ENCODE assay signal across 1 cellular context in the genomic region with DNA sequence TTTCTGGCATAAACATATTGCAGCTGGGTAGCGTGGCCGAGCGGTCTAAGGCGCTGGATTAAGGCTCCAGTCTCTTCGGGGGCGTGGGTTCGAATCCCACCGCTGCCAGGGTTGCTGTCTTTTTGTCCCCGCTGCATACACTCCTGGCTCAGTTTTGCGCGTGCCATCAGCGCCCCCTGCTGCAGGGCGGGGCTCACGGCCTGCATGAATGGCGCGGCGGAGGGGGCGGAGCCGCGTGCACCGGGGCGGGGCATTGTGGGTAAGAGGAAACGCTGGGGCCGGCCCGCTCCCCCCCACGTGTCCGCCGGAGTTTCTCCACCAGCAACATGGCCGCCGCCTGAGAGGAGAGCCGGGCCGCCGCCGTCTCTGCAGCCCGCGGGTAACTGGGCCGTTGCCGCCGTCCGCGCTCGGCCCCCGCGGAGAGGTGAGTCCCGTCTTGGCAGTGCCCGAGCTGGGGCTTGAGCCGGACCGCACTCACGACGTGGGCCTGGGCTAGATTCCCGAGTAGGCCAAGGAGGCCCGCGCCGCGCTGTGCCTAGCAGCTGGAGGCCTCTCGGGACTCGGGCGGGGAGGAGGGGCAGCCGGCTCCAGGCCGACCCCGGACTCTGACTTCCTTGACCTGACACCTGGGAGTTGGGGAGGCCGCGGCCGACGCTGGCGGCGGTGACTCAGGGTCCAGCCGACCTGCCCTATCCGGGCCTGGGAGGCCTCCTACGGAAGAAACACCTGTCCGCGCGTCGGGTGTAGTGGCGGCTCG.
A peak's percentile ranks its signal among the peaks of the same experiment; 100 is the strongest.
TF ChIP-seq lines count a peak whose summit lies in the region.

A gene with protein sequence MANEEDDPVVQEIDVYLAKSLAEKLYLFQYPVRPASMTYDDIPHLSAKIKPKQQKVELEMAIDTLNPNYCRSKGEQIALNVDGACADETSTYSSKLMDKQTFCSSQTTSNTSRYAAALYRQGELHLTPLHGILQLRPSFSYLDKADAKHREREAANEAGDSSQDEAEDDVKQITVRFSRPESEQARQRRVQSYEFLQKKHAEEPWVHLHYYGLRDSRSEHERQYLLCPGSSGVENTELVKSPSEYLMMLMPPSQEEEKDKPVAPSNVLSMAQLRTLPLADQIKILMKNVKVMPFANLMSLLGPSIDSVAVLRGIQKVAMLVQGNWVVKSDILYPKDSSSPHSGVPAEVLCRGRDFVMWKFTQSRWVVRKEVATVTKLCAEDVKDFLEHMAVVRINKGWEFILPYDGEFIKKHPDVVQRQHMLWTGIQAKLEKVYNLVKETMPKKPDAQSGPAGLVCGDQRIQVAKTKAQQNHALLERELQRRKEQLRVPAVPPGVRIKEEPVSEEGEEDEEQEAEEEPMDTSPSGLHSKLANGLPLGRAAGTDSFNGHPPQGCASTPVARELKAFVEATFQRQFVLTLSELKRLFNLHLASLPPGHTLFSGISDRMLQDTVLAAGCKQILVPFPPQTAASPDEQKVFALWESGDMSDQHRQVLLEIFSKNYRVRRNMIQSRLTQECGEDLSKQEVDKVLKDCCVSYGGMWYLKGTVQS (plus strand): TSS at position 296 of the 757 bp plus-strand sequence. CDS start 5,560 bp downstream, outside the sequence.

TF ChIP-seq in K562, 482 proteins besides CTCF, POLR2A, EP300 and RAD21 (continued from another document and continues in another):
- TF ChIP-seq, protein P1, sequence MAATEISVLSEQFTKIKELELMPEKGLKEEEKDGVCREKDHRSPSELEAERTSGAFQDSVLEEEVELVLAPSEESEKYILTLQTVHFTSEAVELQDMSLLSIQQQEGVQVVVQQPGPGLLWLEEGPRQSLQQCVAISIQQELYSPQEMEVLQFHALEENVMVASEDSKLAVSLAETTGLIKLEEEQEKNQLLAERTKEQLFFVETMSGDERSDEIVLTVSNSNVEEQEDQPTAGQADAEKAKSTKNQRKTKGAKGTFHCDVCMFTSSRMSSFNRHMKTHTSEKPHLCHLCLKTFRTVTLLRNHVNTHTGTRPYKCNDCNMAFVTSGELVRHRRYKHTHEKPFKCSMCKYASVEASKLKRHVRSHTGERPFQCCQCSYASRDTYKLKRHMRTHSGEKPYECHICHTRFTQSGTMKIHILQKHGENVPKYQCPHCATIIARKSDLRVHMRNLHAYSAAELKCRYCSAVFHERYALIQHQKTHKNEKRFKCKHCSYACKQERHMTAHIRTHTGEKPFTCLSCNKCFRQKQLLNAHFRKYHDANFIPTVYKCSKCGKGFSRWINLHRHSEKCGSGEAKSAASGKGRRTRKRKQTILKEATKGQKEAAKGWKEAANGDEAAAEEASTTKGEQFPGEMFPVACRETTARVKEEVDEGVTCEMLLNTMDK (IDR thresholded peaks at IDR 0.05; ENCODE audit: borderline replicate concordance, insufficient read depth, low read depth, low read length, poor library complexity, severe bottlenecking), result peak; percentile 85
- TF ChIP-seq JUN (IDR thresholded peaks at IDR 0.05; ENCODE audit: borderline replicate concordance, low read depth, low read length), result peak; percentile 73; the same call in 1 of the 2 replicates
- TF ChIP-seq JUN (CRISPR knock-in tag; IDR thresholded peaks at IDR 0.05; ENCODE audit: borderline replicate concordance), result 0 out of 2 replicates have a peak, but pooled peaks have one; percentile 78
- peak; percentile 80; the same call in 1 of the 2 replicates for TF ChIP-seq SREBF1 (IDR thresholded peaks at IDR 0.05; ENCODE audit: borderline replicate concordance, low read depth, low read length)
- no peak for TF ChIP-seq SRSF3 (IDR thresholded peaks at IDR 0.05; ENCODE audit: insufficient read depth, low read length)
- TF ChIP-seq ZNF324 (CRISPR knock-in tag; IDR thresholded peaks at IDR 0.05), result no peak
- TF ChIP-seq DMBX1 (CRISPR knock-in tag; IDR thresholded peaks at IDR 0.05; ENCODE audit: borderline replicate concordance), result no peak
- TF ChIP-seq, protein P2, sequence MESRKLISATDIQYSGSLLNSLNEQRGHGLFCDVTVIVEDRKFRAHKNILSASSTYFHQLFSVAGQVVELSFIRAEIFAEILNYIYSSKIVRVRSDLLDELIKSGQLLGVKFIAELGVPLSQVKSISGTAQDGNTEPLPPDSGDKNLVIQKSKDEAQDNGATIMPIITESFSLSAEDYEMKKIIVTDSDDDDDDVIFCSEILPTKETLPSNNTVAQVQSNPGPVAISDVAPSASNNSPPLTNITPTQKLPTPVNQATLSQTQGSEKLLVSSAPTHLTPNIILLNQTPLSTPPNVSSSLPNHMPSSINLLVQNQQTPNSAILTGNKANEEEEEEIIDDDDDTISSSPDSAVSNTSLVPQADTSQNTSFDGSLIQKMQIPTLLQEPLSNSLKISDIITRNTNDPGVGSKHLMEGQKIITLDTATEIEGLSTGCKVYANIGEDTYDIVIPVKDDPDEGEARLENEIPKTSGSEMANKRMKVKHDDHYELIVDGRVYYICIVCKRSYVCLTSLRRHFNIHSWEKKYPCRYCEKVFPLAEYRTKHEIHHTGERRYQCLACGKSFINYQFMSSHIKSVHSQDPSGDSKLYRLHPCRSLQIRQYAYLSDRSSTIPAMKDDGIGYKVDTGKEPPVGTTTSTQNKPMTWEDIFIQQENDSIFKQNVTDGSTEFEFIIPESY (CRISPR knock-in tag; IDR thresholded peaks at IDR 0.05), result peak; percentile 75
- no peak for TF ChIP-seq CAMTA2 (CRISPR knock-in tag; conservative IDR thresholded peaks at IDR 0.05)
- TF ChIP-seq HMG20B (CRISPR knock-in tag; IDR thresholded peaks at IDR 0.05), result no peak
- TF ChIP-seq, protein P3, sequence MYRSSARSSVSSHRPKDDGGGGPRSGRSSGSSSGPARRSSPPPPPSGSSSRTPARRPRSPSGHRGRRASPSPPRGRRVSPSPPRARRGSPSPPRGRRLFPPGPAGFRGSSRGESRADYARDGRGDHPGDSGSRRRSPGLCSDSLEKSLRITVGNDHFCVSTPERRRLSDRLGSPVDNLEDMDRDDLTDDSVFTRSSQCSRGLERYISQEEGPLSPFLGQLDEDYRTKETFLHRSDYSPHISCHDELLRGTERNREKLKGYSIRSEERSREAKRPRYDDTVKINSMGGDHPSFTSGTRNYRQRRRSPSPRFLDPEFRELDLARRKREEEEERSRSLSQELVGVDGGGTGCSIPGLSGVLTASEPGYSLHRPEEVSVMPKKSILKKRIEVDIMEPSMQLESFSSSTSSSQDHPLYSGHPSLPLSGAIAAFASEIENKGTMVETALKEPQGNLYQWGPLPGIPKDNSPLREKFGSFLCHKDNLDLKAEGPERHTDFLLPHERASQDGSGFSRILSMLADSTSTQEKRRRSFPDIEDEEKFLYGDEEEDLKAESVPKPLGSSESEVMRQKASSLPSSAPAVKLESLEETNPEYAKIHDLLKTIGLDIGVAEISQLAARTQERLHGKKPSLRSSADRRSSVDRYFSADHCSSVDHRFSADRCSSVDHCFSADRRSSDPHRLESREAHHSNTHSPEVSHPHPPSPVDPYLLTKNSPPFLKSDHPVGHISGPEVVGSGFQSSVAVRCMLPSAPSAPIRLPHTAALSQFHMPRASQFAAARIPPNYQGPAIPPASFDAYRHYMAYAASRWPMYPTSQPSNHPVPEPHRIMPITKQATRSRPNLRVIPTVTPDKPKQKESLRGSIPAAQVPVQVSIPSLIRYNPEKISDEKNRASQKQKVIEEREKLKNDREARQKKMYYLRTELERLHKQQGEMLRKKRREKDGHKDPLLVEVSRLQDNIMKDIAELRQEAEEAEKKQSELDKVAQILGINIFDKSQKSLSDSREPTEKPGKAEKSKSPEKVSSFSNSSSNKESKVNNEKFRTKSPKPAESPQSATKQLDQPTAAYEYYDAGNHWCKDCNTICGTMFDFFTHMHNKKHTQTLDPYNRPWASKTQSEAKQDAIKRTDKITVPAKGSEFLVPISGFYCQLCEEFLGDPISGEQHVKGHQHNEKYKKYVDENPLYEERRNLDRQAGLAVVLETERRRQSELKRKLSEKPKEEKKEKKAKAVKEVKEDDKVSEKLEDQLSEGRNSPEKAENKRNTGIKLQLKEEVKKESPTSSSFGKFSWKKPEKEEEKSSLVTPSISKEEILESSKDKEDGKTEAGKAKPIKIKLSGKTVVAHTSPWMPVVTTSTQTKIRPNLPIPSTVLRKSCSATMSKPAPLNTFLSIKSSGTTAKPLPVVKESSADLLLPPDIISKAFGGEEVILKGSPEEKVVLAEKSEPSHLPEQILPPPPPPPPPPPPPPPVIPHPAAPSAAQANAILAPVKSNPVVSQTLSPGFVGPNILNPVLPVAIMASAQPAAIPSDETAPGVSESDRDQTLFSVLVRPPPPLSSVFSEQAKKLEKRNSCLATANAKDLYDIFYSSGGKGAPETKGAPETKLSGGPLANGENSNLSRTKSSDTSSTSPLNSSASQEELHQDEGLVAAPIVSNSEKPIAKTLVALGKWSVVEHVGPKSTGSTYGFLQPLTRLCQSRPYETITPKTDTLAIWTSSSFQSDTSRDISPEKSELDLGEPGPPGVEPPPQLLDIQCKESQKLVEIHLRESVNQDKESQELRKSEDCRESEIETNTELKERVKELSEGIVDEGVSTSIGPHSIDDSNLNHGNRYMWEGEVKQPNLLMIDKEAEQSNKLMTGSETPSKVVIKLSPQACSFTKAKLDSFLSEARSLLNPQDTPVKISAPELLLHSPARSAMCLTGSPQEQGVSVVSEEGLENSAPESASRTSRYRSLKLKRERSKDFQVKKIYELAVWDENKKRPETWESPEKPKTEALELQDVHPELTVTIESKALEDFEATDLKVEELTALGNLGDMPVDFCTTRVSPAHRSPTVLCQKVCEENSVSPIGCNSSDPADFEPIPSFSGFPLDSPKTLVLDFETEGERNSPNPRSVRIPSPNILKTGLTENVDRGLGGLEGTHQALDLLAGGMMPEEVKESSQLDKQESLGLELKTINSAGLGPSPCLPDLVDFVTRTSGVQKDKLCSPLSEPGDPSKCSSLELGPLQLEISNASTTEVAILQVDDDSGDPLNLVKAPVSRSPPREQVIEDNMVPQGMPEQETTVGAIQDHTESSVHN (IDR thresholded peaks at IDR 0.05; ENCODE audit: borderline replicate concordance in 1 of 2, low read depth in 1 of 2), result no peak
- no peak; the same call in 1 of the 2 replicates for TF ChIP-seq CEBPG (CRISPR knock-in tag; IDR thresholded peaks at IDR 0.05)
- peak in 1 of 2 experiments; percentile 60; a peak in 2 of 4 replicates for TF ChIP-seq CEBPG (tag; conservative IDR thresholded peaks at IDR 0.05 in 1 of 2, IDR thresholded peaks at IDR 0.05 in 1 of 2)
- TF ChIP-seq ESRRB (CRISPR knock-in tag; IDR thresholded peaks at IDR 0.05; ENCODE audit: borderline replicate concordance), result no peak
- TF ChIP-seq ZNF140 (CRISPR knock-in tag; IDR thresholded peaks at IDR 0.05), result no peak
- TF ChIP-seq EZH2 (IDR thresholded peaks at IDR 0.05; ENCODE audit: borderline replicate concordance, low read depth, low read length), result no peak
- no peak for TF ChIP-seq PRMT5 (CRISPR knock-in tag; IDR thresholded peaks at IDR 0.05)
- TF ChIP-seq JUNB (CRISPR knock-in tag; conservative IDR thresholded peaks at IDR 0.05), result no peak
- TF ChIP-seq, protein P4, sequence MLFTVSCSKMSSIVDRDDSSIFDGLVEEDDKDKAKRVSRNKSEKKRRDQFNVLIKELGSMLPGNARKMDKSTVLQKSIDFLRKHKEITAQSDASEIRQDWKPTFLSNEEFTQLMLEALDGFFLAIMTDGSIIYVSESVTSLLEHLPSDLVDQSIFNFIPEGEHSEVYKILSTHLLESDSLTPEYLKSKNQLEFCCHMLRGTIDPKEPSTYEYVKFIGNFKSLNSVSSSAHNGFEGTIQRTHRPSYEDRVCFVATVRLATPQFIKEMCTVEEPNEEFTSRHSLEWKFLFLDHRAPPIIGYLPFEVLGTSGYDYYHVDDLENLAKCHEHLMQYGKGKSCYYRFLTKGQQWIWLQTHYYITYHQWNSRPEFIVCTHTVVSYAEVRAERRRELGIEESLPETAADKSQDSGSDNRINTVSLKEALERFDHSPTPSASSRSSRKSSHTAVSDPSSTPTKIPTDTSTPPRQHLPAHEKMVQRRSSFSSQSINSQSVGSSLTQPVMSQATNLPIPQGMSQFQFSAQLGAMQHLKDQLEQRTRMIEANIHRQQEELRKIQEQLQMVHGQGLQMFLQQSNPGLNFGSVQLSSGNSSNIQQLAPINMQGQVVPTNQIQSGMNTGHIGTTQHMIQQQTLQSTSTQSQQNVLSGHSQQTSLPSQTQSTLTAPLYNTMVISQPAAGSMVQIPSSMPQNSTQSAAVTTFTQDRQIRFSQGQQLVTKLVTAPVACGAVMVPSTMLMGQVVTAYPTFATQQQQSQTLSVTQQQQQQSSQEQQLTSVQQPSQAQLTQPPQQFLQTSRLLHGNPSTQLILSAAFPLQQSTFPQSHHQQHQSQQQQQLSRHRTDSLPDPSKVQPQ (CRISPR knock-in tag; IDR thresholded peaks at IDR 0.05; ENCODE audit: borderline replicate concordance), result no peak
- no peak for TF ChIP-seq PHB2 (IDR thresholded peaks at IDR 0.05; ENCODE audit: low read depth)
- no peak for TF ChIP-seq HNRNPUL1 (IDR thresholded peaks at IDR 0.05; ENCODE audit: low read length)
- TF ChIP-seq PHF20 (IDR thresholded peaks at IDR 0.05; ENCODE audit: partially characterized antibody), result peak; percentile 44
- TF ChIP-seq ZNF175 (CRISPR knock-in tag; IDR thresholded peaks at IDR 0.05; ENCODE audit: low read depth), result peak; percentile 64; the same call in 1 of the 2 replicates
- TF ChIP-seq NCOA6 (IDR thresholded peaks at IDR 0.05), result no peak
- TF ChIP-seq, protein P5, sequence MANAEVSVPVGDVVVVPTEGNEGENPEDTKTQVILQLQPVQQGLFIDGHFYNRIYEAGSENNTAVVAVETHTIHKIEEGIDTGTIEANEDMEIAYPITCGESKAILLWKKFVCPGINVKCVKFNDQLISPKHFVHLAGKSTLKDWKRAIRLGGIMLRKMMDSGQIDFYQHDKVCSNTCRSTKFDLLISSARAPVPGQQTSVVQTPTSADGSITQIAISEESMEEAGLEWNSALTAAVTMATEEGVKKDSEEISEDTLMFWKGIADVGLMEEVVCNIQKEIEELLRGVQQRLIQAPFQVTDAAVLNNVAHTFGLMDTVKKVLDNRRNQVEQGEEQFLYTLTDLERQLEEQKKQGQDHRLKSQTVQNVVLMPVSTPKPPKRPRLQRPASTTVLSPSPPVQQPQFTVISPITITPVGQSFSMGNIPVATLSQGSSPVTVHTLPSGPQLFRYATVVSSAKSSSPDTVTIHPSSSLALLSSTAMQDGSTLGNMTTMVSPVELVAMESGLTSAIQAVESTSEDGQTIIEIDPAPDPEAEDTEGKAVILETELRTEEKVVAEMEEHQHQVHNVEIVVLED (CRISPR knock-in tag; IDR thresholded peaks at IDR 0.05), result peak; percentile 46
- TF ChIP-seq LARP7 (IDR thresholded peaks at IDR 0.05), result no peak; the same call in 1 of the 2 replicates
- no peak for TF ChIP-seq ZNF586 (CRISPR knock-in tag; conservative IDR thresholded peaks at IDR 0.05)
- TF ChIP-seq TRIM28 (IDR thresholded peaks at IDR 0.05), result no peak
